Comparison of ENCODE assay signal across 10 cellular contexts in the genomic region with DNA sequence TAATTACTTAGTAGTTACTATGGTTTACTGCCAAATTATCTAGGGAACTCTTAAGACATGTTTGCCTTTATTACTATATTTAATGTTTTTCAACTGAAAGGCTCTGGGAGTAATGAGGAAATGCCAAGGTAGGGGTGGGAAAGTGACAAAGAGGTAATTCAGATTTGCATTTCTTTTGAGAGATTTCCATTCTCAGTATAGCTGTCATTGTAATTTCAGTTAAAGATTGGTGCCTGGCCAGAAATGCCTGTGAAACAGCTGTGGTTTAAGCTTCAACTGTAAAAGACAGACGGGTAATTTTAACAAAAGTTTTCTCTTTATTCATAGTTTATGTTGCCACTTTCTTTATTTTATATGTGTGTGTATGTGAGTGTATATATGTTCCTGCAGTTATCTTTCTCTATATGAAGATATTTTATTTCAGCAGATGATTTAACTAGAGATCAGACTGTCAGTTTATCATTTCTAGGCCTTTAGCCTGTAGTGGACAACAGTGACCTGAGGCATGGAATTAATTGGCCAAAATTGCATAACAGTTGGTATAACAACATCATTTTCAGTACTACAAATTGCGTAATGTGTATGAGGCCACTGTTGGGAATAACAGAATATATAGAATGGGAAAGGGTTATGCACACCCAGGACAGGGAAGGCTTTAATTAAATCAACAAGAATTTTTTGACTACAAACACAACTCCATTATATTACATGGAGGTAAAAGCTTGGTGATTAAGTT.
DNase-seq lines count a peak whose midpoint lies in the region; ATAC-seq lines count a peak whose summit lies in the region.
"Had no signal": no experiment of that assay in that cellular context is flagged by ENCODE, and none has a peak within 500 bp of the region (broad histone marks: within the 10 kb centered on the region; RNA-seq: fewer than 3 reads in every experiment).

No MANE protein-coding gene starts in this region.

- DNase-seq in OCI-M1 (lab: John Stamatoyannopoulos, UW), result peak; percentile 11
- peak; percentile 62 for DNase-seq in renal cortical epithelial cell (ENCODE audit: low read depth)
- no peak for DNase-seq in DMS153 treated with DMSO at 0.1 percent for 48 hours (lab: John Stamatoyannopoulos, UW; ENCODE audit: unreplicated experiment)
- no peak for DNase-seq in HT-29 (ENCODE audit: low spot score)
- DNase-seq in stimulated activated CD8-positive, alpha-beta memory T cell treated with anti-CD3 and anti-CD28 coated beads, Interleukin-4, amount 100 ng/mL, for 48 hours, result no peak
- DNase-seq: DMS153, left colon, uterus had no signal

- ATAC-seq in GM19023 (IDR thresholded peaks at IDR 0.05; ENCODE audit: unreplicated experiment) (peak; percentile 52), HG02623 (IDR thresholded peaks at IDR 0.05; ENCODE audit: unreplicated experiment) (peak; percentile 71)
- ATAC-seq: left colon had no signal

Comparison
In these comparisons a context has a peak if more than half of its experiments do, and no peak if none do; other contexts are left out.
1. DNase-seq: peak in OCI-M1 (single experiment) and renal cortical epithelial cell (single experiment); none in DMS153 treated with DMSO at 0.1 percent for 48 hours (single experiment), HT-29 (single experiment) and stimulated activated CD8-positive, alpha-beta memory T cell treated with anti-CD3 and anti-CD28 coated beads, Interleukin-4, amount 100 ng/mL, for 48 hours (single experiment).